8 cellular contexts compared by ENCODE assay signal in the genomic region with DNA sequence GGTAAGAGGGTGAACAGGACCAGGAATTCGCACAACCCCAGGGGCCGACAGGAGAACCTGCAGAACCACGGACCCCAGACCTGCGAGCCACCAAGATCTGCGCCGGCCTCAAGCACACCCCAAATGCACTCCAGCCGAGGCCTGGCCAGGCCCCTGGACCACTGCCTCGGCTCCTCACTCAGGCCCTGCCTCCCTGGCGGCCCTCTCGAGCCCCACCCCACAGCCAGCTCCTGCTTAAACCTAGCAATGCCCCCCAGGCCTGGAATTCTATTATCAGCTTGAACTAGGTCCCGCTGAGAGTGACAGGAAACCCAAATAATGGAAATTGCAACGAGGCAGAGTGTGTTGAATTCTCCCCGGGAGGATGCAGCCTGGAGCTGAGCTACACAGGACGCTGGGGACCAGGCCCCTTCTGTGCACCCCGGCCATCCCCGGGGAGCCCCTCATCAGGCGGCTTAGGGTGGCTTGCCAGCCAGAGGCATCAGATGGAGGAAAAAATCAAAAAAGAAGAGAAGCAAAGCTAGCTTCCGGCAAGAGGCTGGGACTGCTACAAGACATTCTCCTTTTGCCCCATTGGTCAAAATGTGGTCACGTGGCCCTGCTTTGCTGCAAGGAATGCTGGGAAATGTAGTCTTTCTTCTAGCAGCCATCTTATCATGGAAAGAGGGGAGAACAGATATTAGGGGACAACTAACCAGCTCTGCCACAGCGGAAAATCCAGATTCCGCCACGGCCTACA. TPM values are rescaled to one million over a fixed set of nuclear protein-coding genes. Genes with fewer than 3 reads are reported as not detected.
DNase-seq lines count a peak whose midpoint lies in the region; ATAC-seq and TF ChIP-seq lines count a peak whose summit lies in the region.

No MANE protein-coding gene starts in this region.

- peaks cover 4% of the 10 kb centered on the region for H3K36me3 Mint-ChIP-seq in IgD-negative memory B cell
- no peaks in the 10 kb centered on the region for H3K36me3 Mint-ChIP-seq in natural killer cell treated with Interleukin-12 subunit alpha and Interleukin-12 subunit beta and Interleukin-15 and Interleukin-18, amount 100 ng/mL, for 72 hours
- peaks cover 8% of the 10 kb centered on the region for H3K36me3 Mint-ChIP-seq in stimulated activated memory B cell treated with anti-CD40 and anti-IgM and Interleukin-4, amounts not matched to agents 10 μg/mL and 1 μg/mL and 100 μg/mL, for 72 hours

- no peak for TF ChIP-seq CTCF in Panc1 (IDR thresholded peaks at IDR 0.05)
- no peak for TF ChIP-seq CTCF in fibroblast of lung (conservative IDR thresholded peaks at IDR 0.05 in 1 of 2, IDR thresholded peaks at IDR 0.05 in 1 of 2; ENCODE audit: low read depth in 1 of 2, low read length in 2 of 2)

- in situ Hi-C loops in Panc1 (cut with HindIII; ENCODE audit: low pct_unique_long_range_greater_than_20kb, low sequenced_read_pairs): no loop called here

- no TSS peak for BruUV-seq in Panc1 (replicated peaks; lab: Mats Ljungman, UMichigan)

- no peaks in the 10 kb centered on the region for H3K9me3 Mint-ChIP-seq in IgD-negative memory B cell
- no peaks in the 10 kb centered on the region for H3K9me3 Mint-ChIP-seq in natural killer cell treated with Interleukin-12 subunit alpha and Interleukin-12 subunit beta and Interleukin-15 and Interleukin-18, amount 100 ng/mL, for 72 hours
- H3K9me3 Mint-ChIP-seq in stimulated activated memory B cell treated with anti-CD40 and anti-IgM and Interleukin-4, amounts not matched to agents 10 μg/mL and 1 μg/mL and 100 μg/mL, for 72 hours: no peaks in the 10 kb centered on the region

- H3K4me2 ChIP-seq in fibroblast of lung (ENCODE audit: extremely low read depth, insufficient read depth, low read length): peak overlapping the region; percentile 35

- H3K36me3 ChIP-seq in Panc1 (ENCODE audit: control insufficient read depth, insufficient read depth, low read length): no peaks in the 10 kb centered on the region
- no peaks in the 10 kb centered on the region for H3K36me3 ChIP-seq in fibroblast of lung (ENCODE audit: control insufficient read depth, insufficient read depth, low read length)

- H3K4me3 ChIP-seq in Panc1 (ENCODE audit: low read depth in 2 of 2, low read length in 2 of 2): peak overlapping the region; percentile 11 to 39; a peak in 2 of 4 replicates
- peak overlapping the region in 2 of 4 experiments; percentile 16 to 41 for H3K4me3 ChIP-seq in fibroblast of lung (replicated peaks in 1 of 4; ENCODE audit: control extremely low read depth in 1 of 4, insufficient read depth in 1 of 4, low read depth in 3 of 4, low read length in 4 of 4)

- peak overlapping the region; percentile 73 to 84 (median 77) for H3K27ac Mint-ChIP-seq in IgD-negative memory B cell
- peak overlapping the region; percentile 43 to 73 for H3K27ac Mint-ChIP-seq in natural killer cell treated with Interleukin-12 subunit alpha and Interleukin-12 subunit beta and Interleukin-15 and Interleukin-18, amount 100 ng/mL, for 72 hours
- peak overlapping the region; percentile 86 for H3K27ac Mint-ChIP-seq in stimulated activated memory B cell treated with anti-CD40 and anti-IgM and Interleukin-4, amounts not matched to agents 10 μg/mL and 1 μg/mL and 100 μg/mL, for 72 hours

- peak overlapping the region; percentile 59 to 91 (median 76) for H3K4me3 Mint-ChIP-seq in IgD-negative memory B cell
- peak overlapping the region; percentile 42 for H3K4me3 Mint-ChIP-seq in natural killer cell treated with Interleukin-12 subunit alpha and Interleukin-12 subunit beta and Interleukin-15 and Interleukin-18, amount 100 ng/mL, for 72 hours
- H3K4me3 Mint-ChIP-seq in stimulated activated memory B cell treated with anti-CD40 and anti-IgM and Interleukin-4, amounts not matched to agents 10 μg/mL and 1 μg/mL and 100 μg/mL, for 72 hours: peak overlapping the region; percentile 86

- intact Hi-C loops in Panc1 (cut with micrococcal nuclease; ENCODE audit: unreplicated experiment): no loop called here

- peaks cover 19 to 36% (median 30%) of the 10 kb centered on the region in 3 donors for H3K4me1 Mint-ChIP-seq in IgD-negative memory B cell
- peaks cover 13 to 23% of the 10 kb centered on the region in 2 donors for H3K4me1 Mint-ChIP-seq in natural killer cell treated with Interleukin-12 subunit alpha and Interleukin-12 subunit beta and Interleukin-15 and Interleukin-18, amount 100 ng/mL, for 72 hours (ENCODE audit: low read depth in 2 of 2)
- H3K4me1 Mint-ChIP-seq in stimulated activated memory B cell treated with anti-CD40 and anti-IgM and Interleukin-4, amounts not matched to agents 10 μg/mL and 1 μg/mL and 100 μg/mL, for 72 hours: peaks cover 47% of the 10 kb centered on the region

- no peaks in the 10 kb centered on the region for H3K27me3 Mint-ChIP-seq in IgD-negative memory B cell
- H3K27me3 Mint-ChIP-seq in natural killer cell treated with Interleukin-12 subunit alpha and Interleukin-12 subunit beta and Interleukin-15 and Interleukin-18, amount 100 ng/mL, for 72 hours: no peaks in the 10 kb centered on the region
- no peaks in the 10 kb centered on the region for H3K27me3 Mint-ChIP-seq in stimulated activated memory B cell treated with anti-CD40 and anti-IgM and Interleukin-4, amounts not matched to agents 10 μg/mL and 1 μg/mL and 100 μg/mL, for 72 hours

- DNase-seq in ELF-1 (ENCODE audit: low read depth, low spot score): peak; percentile 95
- no peak for DNase-seq in Panc1 (ENCODE audit: low read depth, low spot score)
- DNase-seq in activated T-helper 1 cell treated with Interleukin-2 at 50 U/mL for 16 hours (ENCODE audit: low read depth): peak; percentile 55
- DNase-seq in fibroblast of lung (ENCODE audit: low read depth in 2 of 2): peak; percentile 85 to 95
- DNase-seq in natural killer cell treated with Interleukin-12 subunit alpha and Interleukin-12 subunit beta and Interleukin-15 and Interleukin-18, amount 100 ng/mL, for 72 hours (ENCODE audit: low spot score): peak; percentile 87

- no peak overlapping the region for H3K9ac ChIP-seq in fibroblast of lung (ENCODE audit: insufficient read depth, low read length)

- ATAC-seq in Panc1 (peak; percentile 89), GM21717 (IDR thresholded peaks at IDR 0.05; ENCODE audit: unreplicated experiment) (no peak)
- peak; percentile 77 to 87 for ATAC-seq in natural killer cell treated with Interleukin-12 subunit alpha and Interleukin-12 subunit beta and Interleukin-15 and Interleukin-18, amount 100 ng/mL, for 72 hours
- ATAC-seq in stimulated activated memory B cell treated with anti-CD40 and anti-IgM and Interleukin-4, amounts not matched to agents 10 μg/mL and 1 μg/mL and 100 μg/mL, for 72 hours: peak; percentile 71

- H2AFZ ChIP-seq in fibroblast of lung (ENCODE audit: low read length): peak overlapping the region; percentile 35

- H3K27ac ChIP-seq in Panc1 (ENCODE audit: low read length) (peak overlapping the region; percentile 55), fibroblast of lung (ENCODE audit: insufficient read depth, low read length) (peak overlapping the region; percentile 32)

- H3K4me1 ChIP-seq in Panc1 (ENCODE audit: control insufficient read depth, insufficient read depth, low read length) (peaks cover 6% of the 10 kb centered on the region), fibroblast of lung (ENCODE audit: control insufficient read depth, extremely low read depth, insufficient read depth, low read length) (no peaks in the 10 kb centered on the region)

- H3K27me3 ChIP-seq in Panc1 (ENCODE audit: control insufficient read depth, insufficient read depth, low read length) (no peaks in the 10 kb centered on the region), fibroblast of lung (ENCODE audit: control insufficient read depth, insufficient read depth, low read length) (no peaks in the 10 kb centered on the region)

- CTCF ChIA-PET in Panc1 (lab: Charles Lee): no interaction called here

- H4K20me1 ChIP-seq in fibroblast of lung (ENCODE audit: control insufficient read depth, extremely low read depth, insufficient read depth, low read length): no peaks in the 10 kb centered on the region

- POLR2A ChIA-PET in Panc1 (lab: Charles Lee): no interaction called here

- H3K79me2 ChIP-seq in fibroblast of lung (ENCODE audit: control insufficient read depth, insufficient read depth, low read length): no peaks in the 10 kb centered on the region

- no peaks in the 10 kb centered on the region for H3K9me3 ChIP-seq in Panc1 (ENCODE audit: control insufficient read depth, insufficient read depth, low read depth, low read length)
- no peaks in the 10 kb centered on the region for H3K9me3 ChIP-seq in fibroblast of lung (ENCODE audit: control insufficient read depth, insufficient read depth, low read depth, low read length)

RNA-seq across cellular contexts. Expression of gene ENPP7, which starts 2.4 kb away (rescaled TPM):
- polyA plus RNA-seq in IgD-negative memory B cell: 0.89 TPM
- not detected for total RNA-seq in Panc1 (2021; ENCODE audit: unreplicated experiment)
- polyA plus RNA-seq in Panc1 (2012; ENCODE audit: insufficient read length): not detected
- not detected in 2 replicates for total RNA-seq in fibroblast of lung
- polyA plus RNA-seq in fibroblast of lung: not detected in 2 replicates
- not detected in 2 replicates for polyA plus RNA-seq in fibroblast of lung (2012)
- not detected in 2 replicates for polyA minus RNA-seq in fibroblast of lung (ENCODE audit: low replicate concordance)
- total RNA-seq in natural killer cell treated with Interleukin-12 subunit alpha and Interleukin-12 subunit beta and Interleukin-15 and Interleukin-18, amount 100 ng/mL, for 72 hours: under 1 TPM in 1 of 2 donors, not detected in 1; 0.14 TPM

RNA-seq across cellular contexts. Expression of gene CBX2, which starts 49.6 kb away (rescaled TPM):
- 0.26 TPM for polyA plus RNA-seq in IgD-negative memory B cell
- total RNA-seq in Panc1 (2021; ENCODE audit: unreplicated experiment): 9.0 TPM
- 5.9 TPM for polyA plus RNA-seq in Panc1 (2012; ENCODE audit: insufficient read length)
- 0.83 and 1.3 TPM in 2 replicates for total RNA-seq in fibroblast of lung
- 0.77 and 1.3 TPM in 2 replicates for polyA plus RNA-seq in fibroblast of lung
- 0.91 and 2.2 TPM in 2 replicates for polyA plus RNA-seq in fibroblast of lung (2012)
- 0.35 and 3.1 TPM in 2 replicates for polyA minus RNA-seq in fibroblast of lung (ENCODE audit: low replicate concordance)
- total RNA-seq in natural killer cell treated with Interleukin-12 subunit alpha and Interleukin-12 subunit beta and Interleukin-15 and Interleukin-18, amount 100 ng/mL, for 72 hours: 1 to 10 TPM in 1 of 2 donors, under 1 TPM in 1; 0.95 to 2.1 TPM
